ENCODE assay signal across 9 cellular contexts in genomic region chr17:44219126-44219635, GRCh38. TPM values are rescaled to one million over a fixed set of nuclear protein-coding genes. Genes with fewer than 3 reads are reported as not detected.
DNase-seq lines count a peak whose midpoint lies in the region; ATAC-seq and TF ChIP-seq lines count a peak whose summit lies in the region.
"Had no signal": no experiment of that assay in that cellular context is flagged by ENCODE, and none has a peak within 500 bp of the region (broad histone marks: within the 10 kb centered on the region; RNA-seq: fewer than 3 reads in every experiment).

No MANE protein-coding gene starts in this region.

- peak overlapping the region; percentile 77 for H3K4me2 ChIP-seq in PC-3 (ENCODE audit: low read length)

- H3K27ac ChIP-seq in PC-3 (ENCODE audit: low read length): peak overlapping the region; percentile 71
- H3K27ac ChIP-seq in aorta (ENCODE audit: low read depth in 1 of 2, low read length in 2 of 2): peak overlapping the region; percentile 90 to 99

- H3K4me3 ChIP-seq in PC-3 (ENCODE audit: low read length) (peak overlapping the region; percentile 73), foreskin fibroblast (ENCODE audit: low read depth in 1 of 2, low read length in 2 of 2) (peak overlapping the region; percentile 52 to 54), aorta (ENCODE audit: low read length in 2 of 2) (peak overlapping the region; percentile 90 to 98)

- H4K20me1 ChIP-seq in PC-3 (ENCODE audit: low read length): no peaks in the 10 kb centered on the region

- H3K4me1 ChIP-seq in PC-3 (ENCODE audit: insufficient read depth, low read length) (peaks cover 37% of the 10 kb centered on the region), aorta (ENCODE audit: control insufficient read depth in 1 of 2, insufficient read depth in 2 of 2, low read length in 2 of 2) (peaks cover 0 to 2% of the 10 kb centered on the region in 2 donors)

- H3K9me3 ChIP-seq in PC-3 (ENCODE audit: low read length) (no peaks in the 10 kb centered on the region), aorta (ENCODE audit: control insufficient read depth, low read length) (no peaks in the 10 kb centered on the region)

- CTCF ChIA-PET in PC-3 (lab: Charles Lee): interaction anchor here (0.7 to 1.2 kb wide), 3 partner anchors 33 to 105 kb away, joined by 4 to 7 read pairs (median 4); partner anchors contain the start of gene TMUB2

- no peaks in the 10 kb centered on the region for H3K27me3 ChIP-seq in PC-3 (ENCODE audit: low read length)
- no peaks in the 10 kb centered on the region for H3K27me3 ChIP-seq in aorta (ENCODE audit: control insufficient read depth in 1 of 2, insufficient read depth in 2 of 2, low read length in 1 of 2)

- H3K79me2 ChIP-seq in PC-3 (ENCODE audit: low read length): peaks cover 62% of the 10 kb centered on the region

- 1% methylated on average over 60 to 79 of the region's 79 CpGs for WGBS in aorta, 2 donors

- ATAC-seq in GM18519 (IDR thresholded peaks at IDR 0.05; ENCODE audit: low FRiP score, unreplicated experiment) (peak; percentile 27), HG03095 (IDR thresholded peaks at IDR 0.05; ENCODE audit: unreplicated experiment) (peak; percentile 31), PC-3 (peak; percentile 17), aorta (ENCODE audit: low FRiP score) (peak; percentile 42)

- peak; percentile 51 to 57 for DNase-seq in AML-193 (lab: John Stamatoyannopoulos, UW)
- peak; percentile 82 for DNase-seq in PC-3
- DNase-seq in activated T-helper 1 cell treated with Interleukin-2 at 50 U/mL for 16 hours (ENCODE audit: low read depth): peak; percentile 73
- peak; percentile 64 to 88 for DNase-seq in foreskin fibroblast
- peak in 31 of 56 donors; percentile 39 to 81 (median 60) for DNase-seq in nucleus accumbens (lab: John Stamatoyannopoulos, UW)
- peak; percentile 77 to 89 for DNase-seq in aorta

- H3K9ac ChIP-seq in PC-3 (ENCODE audit: low read length): peak overlapping the region; percentile 97

- no peaks in the 10 kb centered on the region for H3K9me2 ChIP-seq in PC-3 (replicated peaks; ENCODE audit: low read length)

- BruUV-seq in PC-3 (replicated peaks; lab: Mats Ljungman, UMichigan): no TSS peak

- intact Hi-C loops in PC-3 (cut with micrococcal nuclease): no loop called here
- intact Hi-C loops in aorta (cut with DNase I): loop anchor here (1.0 to 10.0 kb wide), 4 partner anchors 18 to 286 kb away; partner anchors contain the start of gene GPATCH8 (in 1 of the 2)

- POLR2A ChIA-PET in PC-3 (lab: Charles Lee; ENCODE audit: unreplicated experiment): interaction anchor here (0.6 to 1.6 kb wide), 3 partner anchors 13 to 108 kb away, joined by 3 to 12 read pairs (median 10); no protein-coding TSS in a partner anchor

- H3K36me3 ChIP-seq in PC-3 (ENCODE audit: low read depth, low read length) (peaks cover 31% of the 10 kb centered on the region), aorta (ENCODE audit: control insufficient read depth in 1 of 2, insufficient read depth in 2 of 2, low read length in 1 of 2) (peaks cover 5 to 9% of the 10 kb centered on the region in 2 donors)

- 0 out of 2 replicates have a peak, but pooled peaks have one; percentile 15 for TF ChIP-seq CTCF in PC-3 (conservative IDR thresholded peaks at IDR 0.05; ENCODE audit: low read depth, low read length)
- TF ChIP-seq CTCF in foreskin fibroblast (IDR thresholded peaks at IDR 0.05; ENCODE audit: low read depth, low read length): no peak

- no peak overlapping the region for H2AFZ ChIP-seq in PC-3 (ENCODE audit: low read length)

- H3F3A ChIP-seq in PC-3 (ENCODE audit: low read length, unreplicated experiment): peaks cover 10% of the 10 kb centered on the region

RNA-seq across cellular contexts. Expression of gene UBTF, which starts 0.3 kb away (rescaled TPM):
- total RNA-seq in PC-3 (2014; rRNA removed): 139 and 183 TPM in 2 replicates
- 10 to 100 TPM; 39.1 to 75.4 TPM for total RNA-seq in aorta
- polyA plus RNA-seq in aorta: 10 to 100 TPM; 26.5 to 45.9 TPM

RNA-seq across cellular contexts. Expression of gene ATXN7L3, which starts 19.5 kb away (rescaled TPM):
- 73.9 and 78.3 TPM in 2 replicates for total RNA-seq in PC-3 (2014; rRNA removed)
- total RNA-seq in aorta: 10 to 100 TPM; 62.9 to 67.5 TPM
- polyA plus RNA-seq in aorta: 10 to 100 TPM; 18.7 to 35.7 TPM

RNA-seq across cellular contexts. Expression of gene TMUB2, which starts 32.4 kb away (rescaled TPM):
- 38.3 and 43.4 TPM in 2 replicates for total RNA-seq in PC-3 (2014; rRNA removed)
- 10 to 100 TPM; 25.8 to 39.7 TPM for total RNA-seq in aorta
- 10 to 100 TPM; 13.4 to 59.8 TPM for polyA plus RNA-seq in aorta

RNA-seq across cellular contexts. Expression of gene ASB16, which starts 48.7 kb away (rescaled TPM):
- 0.35 and 0.51 TPM in 2 replicates for total RNA-seq in PC-3 (2014; rRNA removed)
- 1 to 10 TPM; 1.4 to 2.1 TPM for total RNA-seq in aorta
- 1 to 10 TPM in 1 of 2 donors, under 1 TPM in 1; 0.88 to 1.4 TPM for polyA plus RNA-seq in aorta

RNA-seq across cellular contexts. Expression of gene SLC4A1, which starts 48.8 kb away (rescaled TPM):
- total RNA-seq in PC-3 (2014; rRNA removed) (not detected in 2 replicates), aorta (10 to 100 TPM in 1 of 2 donors, 1 to 10 TPM in 1; 1.5 to 10.2 TPM)
- under 1 TPM; 0.08 to 0.25 TPM for polyA plus RNA-seq in aorta
- total RNA-seq: T-helper 2 cell treated with Interferon-gamma antibody and Interleukin-4, amounts not matched to agents 100 ng/mL and 5 ng/mL, for 36 hours had no signal

Comparison
In these comparisons a context has a peak if more than half of its experiments do, and no peak if none do; other contexts are left out.
1. Peak in every context shown above with its lines: DNase-seq, ATAC-seq, H3K4me3 ChIP-seq and H3K27ac ChIP-seq.